Comparison of ENCODE assay signal across 1 cellular context in genomic region chr5:136202800-136203199, GRCh38.
TF ChIP-seq lines count a peak whose summit lies in the region.

No MANE protein-coding gene starts in this region.

TF ChIP-seq in IMR-90, 13 proteins besides CTCF, POLR2A, EP300 and RAD21:
- TF ChIP-seq ELK1 (IDR thresholded peaks at IDR 0.05; ENCODE audit: borderline replicate concordance, low read depth, low read length) (no peak), CEBPB (IDR thresholded peaks at IDR 0.05; ENCODE audit: low read depth, low read length) (no peak), MAFK (IDR thresholded peaks at IDR 0.05; ENCODE audit: low read depth, low read length) (no peak), FOS (IDR thresholded peaks at IDR 0.05; ENCODE audit: low read depth, low read length) (no peak), MAZ (IDR thresholded peaks at IDR 0.05; ENCODE audit: borderline replicate concordance, low read depth, low read length) (no peak), USF2 (IDR thresholded peaks at IDR 0.05; ENCODE audit: low read depth, low read length) (no peak), NFE2L2 (IDR thresholded peaks at IDR 0.05; ENCODE audit: low read depth, low read length) (no peak), RFX5 (IDR thresholded peaks at IDR 0.05; ENCODE audit: low read depth, low read length) (no peak), MXI1 (IDR thresholded peaks at IDR 0.05; ENCODE audit: borderline replicate concordance, low read depth, low read length) (no peak), RCOR1 (IDR thresholded peaks at IDR 0.05; ENCODE audit: insufficient replicate concordance, low read length) (no peak), SMC3 (IDR thresholded peaks at IDR 0.05; ENCODE audit: low read depth, low read length) (no peak), BHLHE40 (IDR thresholded peaks at IDR 0.05; ENCODE audit: low read depth, low read length) (no peak), CHD1 (IDR thresholded peaks at IDR 0.05; ENCODE audit: low read depth, low read length) (no peak)
